In genomic region chr19:47004012-47004465, GRCh38 we compare ENCODE assay signal across 19 cellular contexts. TPM values are rescaled to one million over a fixed set of nuclear protein-coding genes. Genes with fewer than 3 reads are reported as not detected.
DNase-seq lines count a peak whose midpoint lies in the region; ATAC-seq and TF ChIP-seq lines count a peak whose summit lies in the region.
"Had no signal": no experiment of that assay in that cellular context is flagged by ENCODE, and none has a peak within 500 bp of the region (broad histone marks: within the 10 kb centered on the region; RNA-seq: fewer than 3 reads in every experiment).

No MANE protein-coding gene starts in this region.

- CTCF ChIA-PET in IMR-90 (lab: Yijun Ruan, JAX) (interaction anchor here (0.5 to 1.5 kb wide), 2 partner anchors 14 to 602 kb away, joined by 3 to 4 read pairs; no protein-coding TSS in a partner anchor), GM10248 (lab: Yijun Ruan, JAX) (interaction anchor here (2.5 to 5.1 kb wide), 2 partner anchors 9 to 12 kb away, joined by 17 to 31 read pairs; no protein-coding TSS in a partner anchor)

- no peak overlapping the region for H4K91ac ChIP-seq in IMR-90 (ENCODE audit: insufficient read depth, low read depth, low read length)

- no peak overlapping the region for H2BK15ac ChIP-seq in IMR-90 (ENCODE audit: low read depth, low read length)

- no peak overlapping the region for H3K56ac ChIP-seq in IMR-90 (ENCODE audit: extremely low read depth, insufficient read depth, low read length)

- H2AK9ac ChIP-seq in IMR-90 (replicated peaks; ENCODE audit: low read depth, low read length, poor library complexity) = peak overlapping the region; percentile 44

- H4K20me1 ChIP-seq in IMR-90 (ENCODE audit: insufficient read depth, low read length) (peaks cover 9% of the 10 kb centered on the region; the same call in 1 of the 2 replicates), osteoblast (ENCODE audit: insufficient read depth, low read length) (peaks cover 13% of the 10 kb centered on the region)

- TF ChIP-seq CTCF in IMR-90 (conservative IDR thresholded peaks at IDR 0.05; ENCODE audit: low read depth, low read length) (no peak), heart right ventricle (IDR thresholded peaks at IDR 0.05) (no peak), osteoblast (IDR thresholded peaks at IDR 0.05; ENCODE audit: extremely low read depth, low read depth, low read length) (no peak), GM10248 (IDR thresholded peaks at IDR 0.05; ENCODE audit: control extremely low read depth, extremely low read depth, low read depth, missing control alignments) (no peak)

- POLR2A ChIA-PET in IMR-90 (lab: Charles Lee; ENCODE audit: unreplicated experiment) = no interaction called here
- POLR2A ChIA-PET in GM10248 (lab: Yijun Ruan, JAX) = no interaction called here

- H3K4me3 ChIP-seq in IMR-90 (ENCODE audit: insufficient read depth, low read depth, low read length) (no peak overlapping the region), heart right ventricle (peak overlapping the region in 6 of 10 donors; percentile 5 to 35 (median 31)), osteoblast (ENCODE audit: insufficient read depth, low read length) (peak overlapping the region; percentile 26)
- H3K4me3 ChIP-seq: hepatocyte, lower lobe of right lung had no signal

- H4K8ac ChIP-seq in IMR-90 (ENCODE audit: low read depth in 2 of 2, low read length in 2 of 2) = no peak overlapping the region

- no peak overlapping the region for H3K18ac ChIP-seq in IMR-90 (ENCODE audit: low read depth, low read length)

- H3K79me2 ChIP-seq in osteoblast (ENCODE audit: insufficient read depth, low read length) = no peaks in the 10 kb centered on the region
- H3K79me2 ChIP-seq: hepatocyte had no signal

- TF ChIP-seq POLR2A in IMR-90 (IDR thresholded peaks at IDR 0.05; ENCODE audit: low read depth, low read length) = no peak

- BruUV-seq in IMR-90 (replicated peaks; lab: Mats Ljungman, UMichigan) = no TSS peak

- H3K27me3 ChIP-seq in IMR-90 (ENCODE audit: control insufficient read depth, insufficient read depth, low read length) (no peaks in the 10 kb centered on the region), heart right ventricle (peaks cover 0 to 22% (median 0%) of the 10 kb centered on the region in 7 donors), osteoblast (ENCODE audit: insufficient read depth, low read length) (no peaks in the 10 kb centered on the region)
- H3K27me3 ChIP-seq: hepatocyte had no signal

- H3K36me3 ChIP-seq in IMR-90 (ENCODE audit: control insufficient read depth, insufficient read depth, low read length) (peaks cover 26% of the 10 kb centered on the region), heart right ventricle (peaks cover 0 to 32% (median 19%) of the 10 kb centered on the region in 9 donors), osteoblast (ENCODE audit: insufficient read depth, low read length) (peaks cover 22% of the 10 kb centered on the region)

- no peak overlapping the region for H2BK120ac ChIP-seq in IMR-90 (ENCODE audit: low read depth, low read length)

- no peak overlapping the region for H4K5ac ChIP-seq in IMR-90 (ENCODE audit: low read depth, low read length)

- H3K4ac ChIP-seq in IMR-90 (ENCODE audit: low read depth, low read length) = no peak overlapping the region

- H2BK5ac ChIP-seq in IMR-90 (ENCODE audit: low read depth, low read length, poor library complexity, severe bottlenecking) = no peak overlapping the region

- H3K79me1 ChIP-seq in IMR-90 (ENCODE audit: low read depth in 1 of 2, low read length in 2 of 2) = peaks cover 0 to 5% of the 10 kb centered on the region in 2 experiments; a peak in 1 of 4 replicates

- H3K9ac ChIP-seq in IMR-90 (ENCODE audit: low read depth, low read length) = no peak overlapping the region

- WGBS in IMR-90 (ENCODE audit: extremely low coverage in 2 of 2, insufficient read length in 1 of 2), 2 experiments = 18% methylated on average over 20 of the region's 40 CpGs; no CpG with 5 or more reads in 1 of the 2 experiments
- WGBS in heart right ventricle, 2 donors = 13 to 22% methylated on average over 35 to 40 of the region's 40 CpGs

- H3K27ac ChIP-seq in IMR-90 (ENCODE audit: insufficient read depth, low read length) (no peak overlapping the region), heart right ventricle (no peak overlapping the region), osteoblast (ENCODE audit: low read depth, low read length) (no peak overlapping the region)
- H3K27ac ChIP-seq: hepatocyte, lower lobe of right lung, neutrophil had no signal

- H3K9me3 ChIP-seq in IMR-90 (ENCODE audit: control insufficient read depth, insufficient read depth, low read length) = no peaks in the 10 kb centered on the region
- no peaks in the 10 kb centered on the region for H3K9me3 ChIP-seq in heart right ventricle
- H3K9me3 ChIP-seq in osteoblast (ENCODE audit: low read depth, low read length) = no peaks in the 10 kb centered on the region
- H3K9me3 ChIP-seq: lower lobe of right lung, neutrophil had no signal

- ATAC-seq in IMR-90 (ENCODE audit: low read depth) (peak; percentile 36), heart right ventricle (peak in 5 of 8 donors; percentile 2 to 27 (median 21)), GM19397 (IDR thresholded peaks at IDR 0.05; ENCODE audit: unreplicated experiment) (no peak)
- ATAC-seq in activated CD4-positive, CD25-positive, alpha-beta regulatory T cell treated with anti-CD3 and anti-CD28 coated beads, Interleukin-2, amount 50 U/mL, for 24 hours = no peak
- ATAC-seq: CD8-positive, alpha-beta T cell; lower lobe of right lung; stimulated activated naive CD8-positive, alpha-beta T cell treated with anti-CD3 and anti-CD28 coated beads, Interleukin-15, amount 100 ng/mL, for 72 hours had no signal

- H3K4me2 ChIP-seq in IMR-90 (ENCODE audit: low read depth, low read length) = peak overlapping the region; percentile 65
- peak overlapping the region; percentile 26 for H3K4me2 ChIP-seq in osteoblast (ENCODE audit: insufficient read depth, low read length)
- H3K4me2 ChIP-seq: hepatocyte had no signal

- no peak overlapping the region for H2BK20ac ChIP-seq in IMR-90 (ENCODE audit: low read depth, low read length)

- dilution Hi-C loops in IMR-90 (cut with HindIII; ENCODE audit: low sequenced_read_pairs, unreplicated experiment) = no loop called here

- no peak overlapping the region for H2AFZ ChIP-seq in IMR-90 (replicated peaks; ENCODE audit: low read length, poor library complexity)
- H2AFZ ChIP-seq in osteoblast (ENCODE audit: low read length) = no peak overlapping the region
- H2AFZ ChIP-seq: hepatocyte had no signal

- H3K9me1 ChIP-seq in IMR-90 (ENCODE audit: insufficient read depth, low read length) = no peaks in the 10 kb centered on the region; the same call in 1 of the 2 replicates

- TF ChIP-seq RAD21 in IMR-90 (IDR thresholded peaks at IDR 0.05; ENCODE audit: low read length) = no peak

- intact Hi-C loops in IMR-90 (cut with micrococcal nuclease) = no loop called here
- intact Hi-C loops in heart right ventricle (cut with DNase I) = no loop called here

- peaks cover 4% of the 10 kb centered on the region; the same call in 1 of the 2 replicates for H3K4me1 ChIP-seq in IMR-90 (ENCODE audit: control insufficient read depth, insufficient read depth, low read length)
- peaks cover 3 to 21% (median 17%) of the 10 kb centered on the region in 9 donors for H3K4me1 ChIP-seq in heart right ventricle
- H3K4me1 ChIP-seq in osteoblast (ENCODE audit: insufficient read depth, low read length) = no peaks in the 10 kb centered on the region

- no peak overlapping the region for H3K23ac ChIP-seq in IMR-90 (ENCODE audit: low read depth, low read length)

- in situ Hi-C loops in IMR-90 (cut with MboI; ENCODE audit: low sequenced_read_pairs) = no loop called here

- DNase-seq in IMR-90 (no peak), astrocyte of the hippocampus (ENCODE audit: low read depth, low spot score) (peak; percentile 37), heart right ventricle (no peak), osteoblast (ENCODE audit: insufficient read length, low spot score, missing footprints) (peak; percentile 89), GM10248 (ENCODE audit: extremely low spot score) (no peak)
- DNase-seq in stimulated activated naive CD4-positive, alpha-beta T cell treated with Interleukin-2 at 50 U/mL for 16 hours (lab: John Stamatoyannopoulos, UW) = no peak
- DNase-seq: activated CD4-positive, alpha-beta memory T cell treated with anti-CD3 and anti-CD28 coated beads for 36 hours; activated CD4-positive, CD25-positive, alpha-beta regulatory T cell; CD8-positive, alpha-beta T cell; lower lobe of right lung; NCI-H510A treated with DMSO at 0.1 percent for 48 hours; stimulated activated naive CD8-positive, alpha-beta T cell treated with anti-CD3 and anti-CD28 coated beads, Interleukin-15, amount 100 ng/mL, for 72 hours; T1000; trophoblast cell had no signal

- H2AK5ac ChIP-seq in IMR-90 (ENCODE audit: low read depth, low read length) = no peak overlapping the region

- H3K14ac ChIP-seq in IMR-90 (replicated peaks; ENCODE audit: low read depth, low read length) = no peak overlapping the region

TF ChIP-seq in IMR-90, 13 proteins besides CTCF, POLR2A, EP300 and RAD21 (continues in another document):
- TF ChIP-seq BHLHE40 (IDR thresholded peaks at IDR 0.05; ENCODE audit: low read depth, low read length) (no peak), MAFK (IDR thresholded peaks at IDR 0.05; ENCODE audit: low read depth, low read length) (no peak), CEBPB (IDR thresholded peaks at IDR 0.05; ENCODE audit: low read depth, low read length) (no peak), FOS (IDR thresholded peaks at IDR 0.05; ENCODE audit: low read depth, low read length) (no peak), RFX5 (IDR thresholded peaks at IDR 0.05; ENCODE audit: low read depth, low read length) (no peak), RCOR1 (IDR thresholded peaks at IDR 0.05; ENCODE audit: insufficient replicate concordance, low read length) (no peak), SMC3 (IDR thresholded peaks at IDR 0.05; ENCODE audit: low read depth, low read length) (no peak), MAZ (IDR thresholded peaks at IDR 0.05; ENCODE audit: borderline replicate concordance, low read depth, low read length) (no peak), CHD1 (IDR thresholded peaks at IDR 0.05; ENCODE audit: low read depth, low read length) (no peak), NFE2L2 (IDR thresholded peaks at IDR 0.05; ENCODE audit: low read depth, low read length) (no peak)

RNA-seq across cellular contexts. Expression of gene NPAS1, which starts 15.6 kb away (rescaled TPM):
- 0.36 and 0.56 TPM in 2 replicates for total RNA-seq in IMR-90 (2012; rRNA removed)
- 5.7 and 7.4 TPM in 2 replicates for polyA plus RNA-seq in IMR-90 (2012; rRNA removed)
- polyA plus RNA-seq in IMR-90 (2012; cell fraction: cytosol; rRNA removed) = 6.7 and 7.2 TPM in 2 replicates
- polyA plus RNA-seq in IMR-90 (2012; cell fraction: nucleus; rRNA removed; ENCODE audit: low replicate concordance) = 6.1 and 23.6 TPM in 2 replicates
- total RNA-seq in heart right ventricle = 1 to 10 TPM in 1 of 10 donors, under 1 TPM in 7, not detected in 2; 0.17 to 1.3 (median 0.37) TPM
- polyA plus RNA-seq in heart right ventricle = 1 to 10 TPM in 1 of 2 donors, under 1 TPM in 1; 0.64 to 1.1 TPM
- total RNA-seq in osteoblast = 0.72 and 1.2 TPM in 2 replicates
- total RNA-seq: activated CD4-positive, alpha-beta memory T cell treated with anti-CD3 and anti-CD28 coated beads for 36 hours; RPMI7951 had no signal

RNA-seq across cellular contexts. Expression of gene TMEM160, which starts 44.4 kb away (rescaled TPM):
- 9.2 and 10.6 TPM in 2 replicates for total RNA-seq in IMR-90 (2012; rRNA removed)
- 25.7 and 48.9 TPM in 2 replicates for polyA plus RNA-seq in IMR-90 (2012; rRNA removed)
- polyA plus RNA-seq in IMR-90 (2012; cell fraction: cytosol; rRNA removed) = 61.5 and 62.1 TPM in 2 replicates
- 7.7 and 30.6 TPM in 2 replicates for polyA plus RNA-seq in IMR-90 (2012; cell fraction: nucleus; rRNA removed; ENCODE audit: low replicate concordance)
- 10 to 100 TPM; 17.9 to 34.1 (median 23.7) TPM for total RNA-seq in heart right ventricle
- polyA plus RNA-seq in heart right ventricle = 10 to 100 TPM; 15.4 to 83.8 TPM
- 13.4 and 15.3 TPM in 2 replicates for total RNA-seq in osteoblast

Comparison
In these comparisons a context has a peak if more than half of its experiments do, and no peak if none do; other contexts are left out.
1. ATAC-seq: peak in IMR-90 (single experiment) and heart right ventricle (5 of 8); none in GM19397 (single experiment) and activated CD4-positive, CD25-positive, alpha-beta regulatory T cell treated with anti-CD3 and anti-CD28 coated beads, Interleukin-2, amount 50 U/mL, for 24 hours (0 of 2).
2. DNase-seq: peak in astrocyte of the hippocampus (single experiment) and osteoblast (single experiment); none in IMR-90 (single experiment), heart right ventricle (0 of 2), GM10248 (single experiment) and stimulated activated naive CD4-positive, alpha-beta T cell treated with Interleukin-2 at 50 U/mL for 16 hours (single experiment).